In the genomic region with DNA sequence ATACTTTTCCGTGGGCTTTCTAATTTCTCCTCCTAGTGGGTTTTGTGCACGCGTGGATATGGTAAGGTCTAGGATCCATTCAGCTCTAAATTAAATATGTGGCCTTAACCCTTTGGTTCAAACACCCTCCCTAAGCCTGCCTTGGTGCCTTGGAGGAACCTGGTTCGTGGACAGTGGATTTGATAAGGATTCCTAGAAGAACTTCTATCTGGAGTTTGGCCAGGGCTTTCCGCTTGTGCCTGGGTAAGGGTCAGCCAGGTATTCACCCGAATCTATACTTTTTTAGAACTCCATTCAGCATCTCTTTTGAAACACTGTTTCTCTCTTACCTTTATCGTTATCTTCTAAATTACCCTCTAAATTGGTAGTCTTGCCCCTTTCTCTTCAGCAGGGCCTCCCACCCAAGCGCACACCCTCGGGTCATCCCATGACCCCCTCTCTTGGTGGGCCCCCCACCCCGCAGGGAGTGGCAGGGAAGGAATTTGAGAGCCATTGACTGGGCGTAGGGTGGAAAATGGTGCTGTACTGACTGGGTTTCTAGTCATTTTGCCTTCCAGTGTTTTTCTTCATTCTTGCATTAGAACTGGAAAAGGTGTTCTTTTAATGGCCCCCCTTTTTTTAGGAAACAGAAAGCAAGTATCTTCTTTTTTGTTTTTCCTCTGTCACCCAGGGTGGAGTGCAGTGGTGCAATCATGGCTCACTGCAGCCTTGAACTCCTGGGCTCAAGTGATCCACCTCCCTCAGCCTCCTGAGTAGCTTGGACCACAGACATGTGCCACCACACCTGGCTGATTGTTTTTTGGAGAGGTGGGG, we compare ENCODE assay signal across 8 cellular contexts. TPM values are rescaled to one million over a fixed set of nuclear protein-coding genes. Genes with fewer than 3 reads are reported as not detected.
DNase-seq lines count a peak whose midpoint lies in the region; ATAC-seq and TF ChIP-seq lines count a peak whose summit lies in the region.

No MANE protein-coding gene starts in this region.

- DNase-seq in heart right ventricle: no peak
- no peak for DNase-seq in Right ventricle myocardium inferior (ENCODE audit: missing footprints)
- no peak for DNase-seq in body of pancreas
- peak; percentile 21 for DNase-seq in medulla oblongata (ENCODE audit: extremely low spot score)
- no peak for DNase-seq in type B pancreatic cell (ENCODE audit: extremely low spot score, unreplicated experiment)

- peaks cover 4% of the 10 kb centered on the region for H3K9me3 Mint-ChIP-seq in type B pancreatic cell

- peaks cover 7 to 73% (median 56%) of the 10 kb centered on the region in 9 donors for H3K4me1 ChIP-seq in heart right ventricle
- peaks cover 40% of the 10 kb centered on the region for H3K4me1 ChIP-seq in body of pancreas

- TF ChIP-seq CTCF in heart right ventricle (IDR thresholded peaks at IDR 0.05) (no peak), body of pancreas (IDR thresholded peaks at IDR 0.05) (no peak), type B pancreatic cell (conservative IDR thresholded peaks at IDR 0.05) (no peak)

- no peaks in the 10 kb centered on the region for H3K27me3 ChIP-seq in heart right ventricle
- H3K27me3 ChIP-seq in body of pancreas: no peaks in the 10 kb centered on the region

- peaks cover 59% of the 10 kb centered on the region for H3K4me1 Mint-ChIP-seq in type B pancreatic cell (ENCODE audit: unreplicated experiment)

- WGBS in heart right ventricle, 2 donors: 41 to 47% methylated on average over 11 of the region's 11 CpGs
- WGBS in body of pancreas, 2 donors: 39 to 45% methylated on average over 11 of the region's 11 CpGs

- TF ChIP-seq POLR2A in body of pancreas (IDR thresholded peaks at IDR 0.05): no peak

- no peaks in the 10 kb centered on the region for H3K27me3 Mint-ChIP-seq in type B pancreatic cell

- H3K9me3 ChIP-seq in heart right ventricle: no peaks in the 10 kb centered on the region
- no peaks in the 10 kb centered on the region for H3K9me3 ChIP-seq in body of pancreas

- H3K36me3 ChIP-seq in heart right ventricle (no peaks in the 10 kb centered on the region), body of pancreas (replicated peaks in 1 of 2; ENCODE audit: insufficient read depth in 1 of 2, low read depth in 2 of 2) (no peaks in the 10 kb centered on the region)

- H3K27ac ChIP-seq in heart right ventricle (peak overlapping the region in 7 of 10 donors; percentile 79 to 94 (median 88)), body of pancreas (peak overlapping the region in 3 of 4 donors; percentile 82 to 90 (median 82))

- peaks cover 11% of the 10 kb centered on the region for H3K36me3 Mint-ChIP-seq in type B pancreatic cell

- intact Hi-C loops in heart right ventricle (cut with DNase I): loop anchor here in 7 of 10 donors (5.0 to 10.0 kb wide), 4 partner anchors 42 to 144 kb away; no protein-coding TSS in a partner anchor
- intact Hi-C loops in Right ventricle myocardium inferior (cut with DNase I): no loop called here
- intact Hi-C loops in body of pancreas (cut with DNase I): no loop called here

- peak overlapping the region; percentile 99 for H3K27ac Mint-ChIP-seq in type B pancreatic cell

- no peak for ATAC-seq in heart right ventricle
- no peak for ATAC-seq in Right ventricle myocardium inferior
- no peak for ATAC-seq in body of pancreas
- ATAC-seq in HG02588 (IDR thresholded peaks at IDR 0.05; ENCODE audit: unreplicated experiment): no peak
- no peak for ATAC-seq in GM18909 (IDR thresholded peaks at IDR 0.05; ENCODE audit: poor library complexity, unreplicated experiment)
- no peak for ATAC-seq in GM21360 (IDR thresholded peaks at IDR 0.05; ENCODE audit: unreplicated experiment)

- H3K4me3 ChIP-seq in heart right ventricle: peak overlapping the region in 9 of 10 donors; percentile 54 to 95 (median 75)
- no peak overlapping the region for H3K4me3 ChIP-seq in body of pancreas

- H3K4me3 Mint-ChIP-seq in type B pancreatic cell: peak overlapping the region; percentile 99

RNA-seq across cellular contexts. Expression of a gene that starts 1.8 kb away (rescaled TPM):
- total RNA-seq in heart right ventricle: 10 to 100 TPM; 17.0 to 31.8 (median 21.2) TPM
- polyA plus RNA-seq in heart right ventricle: 1 to 10 TPM; 6.1 to 7.6 TPM
- total RNA-seq in Right ventricle myocardium inferior: 21.8 TPM
- 10 to 100 TPM in 1 of 2 donors, 1 to 10 TPM in 1; 7.3 to 17.9 TPM for total RNA-seq in body of pancreas
- 30.2 and 52.8 TPM in 2 replicates for total RNA-seq in type B pancreatic cell (ENCODE audit: low replicate concordance)

Comparison
In these comparisons a context has a peak if more than half of its experiments do, and no peak if none do; other contexts are left out.
1. intact Hi-C loops: an anchor here in heart right ventricle (5.0 to 10.0 kb wide); none called in Right ventricle myocardium inferior and body of pancreas.
2. H3K4me3 ChIP-seq: peak in heart right ventricle (9 of 10); none in body of pancreas (0 of 2).